13 cellular contexts compared by ENCODE assay signal in the genomic region with DNA sequence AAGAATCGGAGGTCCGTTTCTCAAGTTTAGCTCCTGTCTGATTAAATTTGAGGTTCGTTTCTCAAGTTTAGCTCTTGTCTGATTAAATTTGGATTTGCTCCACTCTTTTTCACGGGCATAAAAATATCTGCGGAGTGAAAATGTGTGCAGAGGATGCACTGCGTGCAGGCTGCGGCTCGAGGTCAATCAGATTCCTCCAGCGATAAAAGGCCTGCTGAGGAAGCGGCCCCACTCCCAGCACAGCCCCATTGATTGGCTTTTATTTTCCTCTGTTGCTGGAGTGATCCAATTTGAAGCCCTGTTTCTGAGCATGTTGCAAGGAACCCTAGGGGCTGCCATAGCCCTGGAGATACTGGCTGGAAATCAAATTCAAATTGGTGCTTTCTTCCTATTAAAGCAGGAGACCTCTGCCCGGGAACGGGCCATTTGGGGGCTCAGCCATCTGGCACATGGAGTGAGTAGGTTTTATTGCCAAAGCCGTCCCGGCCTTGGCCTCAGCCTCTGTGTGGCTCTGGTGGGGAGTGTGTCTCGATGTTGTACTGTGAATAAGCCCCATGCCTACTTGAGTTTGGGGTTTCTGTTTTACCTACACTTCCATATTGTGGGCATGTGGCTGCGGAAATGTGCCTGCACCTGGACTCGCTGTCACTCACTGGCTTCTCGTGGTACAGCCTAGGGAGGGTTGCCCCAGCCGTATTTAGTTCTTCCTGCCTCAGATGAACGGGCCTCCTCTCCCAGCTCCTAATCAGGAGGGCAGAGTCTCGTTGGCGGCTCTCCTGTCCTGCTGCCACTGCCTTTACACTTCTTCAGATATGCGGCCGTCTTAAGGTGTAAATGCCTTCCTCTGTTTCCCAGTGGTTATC. TPM values are rescaled to one million over a fixed set of nuclear protein-coding genes. Genes with fewer than 3 reads are reported as not detected.
A peak's percentile ranks its signal among the peaks of the same experiment; 100 is the strongest.
DNase-seq lines count a peak whose midpoint lies in the region; ATAC-seq, FAIRE-seq and TF ChIP-seq lines count a peak whose summit lies in the region.
"Had no signal": no experiment of that assay in that cellular context is flagged by ENCODE, and none has a peak within 500 bp of the region (broad histone marks: within the 10 kb centered on the region; RNA-seq: fewer than 3 reads in every experiment).

No MANE protein-coding gene starts in this region.

- H3K9me3 ChIP-seq in neuronal stem cell (replicated peaks in 1 of 2; ENCODE audit: control insufficient read depth in 2 of 2, insufficient read depth in 1 of 2, low read depth in 1 of 2, low read length in 2 of 2) (no peaks in the 10 kb centered on the region), smooth muscle cell (replicated peaks; ENCODE audit: low read depth) (no peaks in the 10 kb centered on the region)
- H3K9me3 ChIP-seq: esophagus muscularis mucosa had no signal

- H3K4me1 ChIP-seq in neuronal stem cell (ENCODE audit: control insufficient read depth in 2 of 2, insufficient read depth in 1 of 2, low read depth in 1 of 2, low read length in 2 of 2) (peaks cover 4 to 8% of the 10 kb centered on the region in 2 donors), smooth muscle cell (ENCODE audit: low read depth) (peaks cover 12% of the 10 kb centered on the region)

- peaks cover 85% of the 10 kb centered on the region for H4K20me1 ChIP-seq in smooth muscle cell (ENCODE audit: low read depth)

- H2BK12ac ChIP-seq in neuronal stem cell (ENCODE audit: low read length) = no peak overlapping the region

- no peaks in the 10 kb centered on the region for H3K36me3 ChIP-seq in neuronal stem cell (replicated peaks in 1 of 2; ENCODE audit: control insufficient read depth in 2 of 2, insufficient read depth in 2 of 2, low read length in 2 of 2)
- H3K36me3 ChIP-seq in smooth muscle cell (ENCODE audit: low read depth) = no peaks in the 10 kb centered on the region

- no peak for FAIRE-seq in frontal cortex (lab: Jason Lieb, UNC)

- H3K9ac ChIP-seq in neuronal stem cell (ENCODE audit: low read depth, low read length, poor library complexity) (no peak overlapping the region), smooth muscle cell (ENCODE audit: low read depth) (no peak overlapping the region)

- ATAC-seq in GM18861 (IDR thresholded peaks at IDR 0.05; ENCODE audit: unreplicated experiment) = no peak

- no peak overlapping the region for H3K4me2 ChIP-seq in neuronal stem cell (ENCODE audit: insufficient read depth, low read length, poor library complexity, severe bottlenecking)
- H3K4me2 ChIP-seq in smooth muscle cell = no peak overlapping the region

- H2BK120ac ChIP-seq in neuronal stem cell (ENCODE audit: low read depth, low read length) = no peak overlapping the region

- no peak for TF ChIP-seq CTCF in smooth muscle cell (IDR thresholded peaks at IDR 0.05; ENCODE audit: borderline replicate concordance, insufficient read depth, poor library complexity, severe bottlenecking)

- DNase-seq in C1 segment of cervical spinal cord (lab: John Stamatoyannopoulos, UW) (peak in 8 of 14 donors; percentile 9 to 65 (median 43)), NCI-H2227 treated with DMSO at 0.1 percent for 48 hours (lab: John Stamatoyannopoulos, UW) (peak; percentile 38), cerebellum (ENCODE audit: low spot score) (peak; percentile 40), neuronal stem cell (ENCODE audit: low spot score) (no peak), smooth muscle cell (lab: John Stamatoyannopoulos, UW; ENCODE audit: unreplicated experiment) (no peak), NCI-H2081 (lab: John Stamatoyannopoulos, UW) (no peak), frontal cortex (ENCODE audit: low spot score in 2 of 2) (no peak)
- DNase-seq: activated CD4-positive, alpha-beta T cell treated with anti-CD3 and anti-CD28 coated beads, Interleukin-2, amount 50 U/mL, for 1 hour; CD8-positive, alpha-beta memory T cell; Karpas-422; NCI-H187 treated with DMSO at 0.1 percent for 48 hours had no signal

- H3K4ac ChIP-seq in neuronal stem cell (ENCODE audit: low read length) = no peak overlapping the region

- H3K27ac ChIP-seq in neuronal stem cell (replicated peaks; ENCODE audit: low read length) = no peak overlapping the region
- no peak overlapping the region for H3K27ac ChIP-seq in smooth muscle cell (ENCODE audit: low read depth)

- no peaks in the 10 kb centered on the region for H3K79me2 ChIP-seq in smooth muscle cell (ENCODE audit: low read depth)

- H2BK15ac ChIP-seq in neuronal stem cell (ENCODE audit: low read length) = no peak overlapping the region

- H4K8ac ChIP-seq in neuronal stem cell (ENCODE audit: low read depth, low read length) = no peak overlapping the region

- H2AFZ ChIP-seq in neuronal stem cell (ENCODE audit: low read length) (peak overlapping the region; percentile 75), smooth muscle cell (ENCODE audit: low read depth) (no peak overlapping the region)

- H4K91ac ChIP-seq in neuronal stem cell (ENCODE audit: low read depth, low read length, poor library complexity) = no peak overlapping the region

- WGBS in neuronal stem cell (ENCODE audit: extremely low coverage in 2 of 2, insufficient read length in 2 of 2, insufficient replicate concordance in 1 of 2), 2 donors = no CpG with 5 or more reads among the region's 24 CpGs
- WGBS in smooth muscle cell (ENCODE audit: low lambda C conversion rate) = 88% methylated on average over 24 of the region's 24 CpGs

- no peak overlapping the region for H3K14ac ChIP-seq in neuronal stem cell (ENCODE audit: low read length)

- H2BK5ac ChIP-seq in neuronal stem cell (ENCODE audit: low read length) = no peak overlapping the region

- peaks cover 0 to 14% (median 0%) of the 10 kb centered on the region in 3 experiments for H3K27me3 ChIP-seq in neuronal stem cell (ENCODE audit: control insufficient read depth in 3 of 3, insufficient read depth in 3 of 3, low read depth in 1 of 3, low read length in 3 of 3)
- no peaks in the 10 kb centered on the region for H3K27me3 ChIP-seq in smooth muscle cell (ENCODE audit: low read depth)
- H3K27me3 ChIP-seq: esophagus muscularis mucosa had no signal

- H3K79me1 ChIP-seq in neuronal stem cell (ENCODE audit: low read depth, low read length) = no peaks in the 10 kb centered on the region

- peak overlapping the region; percentile 6 for H2AK5ac ChIP-seq in neuronal stem cell (ENCODE audit: low read depth, low read length)

- H3K4me3 ChIP-seq in neuronal stem cell (ENCODE audit: low read length in 2 of 2) = no peak overlapping the region
- no peak overlapping the region for H3K4me3 ChIP-seq in smooth muscle cell
- H3K4me3 ChIP-seq: esophagus muscularis mucosa had no signal

- H3F3A ChIP-seq in smooth muscle cell (ENCODE audit: low read depth) = no peaks in the 10 kb centered on the region

- peak overlapping the region; percentile 20 for H3K18ac ChIP-seq in neuronal stem cell (ENCODE audit: low read length)

- no peak overlapping the region for H3K23ac ChIP-seq in neuronal stem cell (ENCODE audit: low read depth, low read length, poor library complexity)

RNA-seq across cellular contexts. Expression of a gene that starts 25.5 kb away (rescaled TPM):
- total RNA-seq in cerebellum (5.1 TPM), smooth muscle cell (24.8 and 36.6 TPM in 2 replicates), frontal cortex (5.7 TPM)
- 7.7 TPM for polyA plus RNA-seq in neuronal stem cell (2013, experiment 1 of 2)
- polyA plus RNA-seq in neuronal stem cell (2013, experiment 2 of 2) = 7.4 TPM
- 35.1 and 35.6 TPM in 2 replicates for polyA plus RNA-seq in smooth muscle cell

Comparison
In these comparisons a context has a peak if more than half of its experiments do, and no peak if none do; other contexts are left out.
1. DNase-seq: peak in C1 segment of cervical spinal cord (8 of 14), NCI-H2227 treated with DMSO at 0.1 percent for 48 hours (single experiment) and cerebellum (single experiment); none in neuronal stem cell (single experiment), smooth muscle cell (single experiment), NCI-H2081 (0 of 2) and frontal cortex (0 of 2).